8 cellular contexts compared by ENCODE assay signal in genomic region chr2:85889648-85890281, GRCh38. TPM values are rescaled to one million over a fixed set of nuclear protein-coding genes. Genes with fewer than 3 reads are reported as not detected.
DNase-seq lines count a peak whose midpoint lies in the region; ATAC-seq and TF ChIP-seq lines count a peak whose summit lies in the region.

No MANE protein-coding gene starts in this region.

- H4K5ac ChIP-seq in H9 (ENCODE audit: insufficient read length, low read depth, low read length), result no peak overlapping the region

- H2BK5ac ChIP-seq in H9 (ENCODE audit: insufficient read length, low read length), result no peak overlapping the region

- H3K9me3 ChIP-seq in H9 (ENCODE audit: control insufficient read depth, low read depth, low read length) (no peaks in the 10 kb centered on the region), right cardiac atrium (ENCODE audit: control insufficient read depth, low read length) (no peaks in the 10 kb centered on the region)

- no peak overlapping the region for H2BK15ac ChIP-seq in H9 (ENCODE audit: low read depth, low read length)

- no peak overlapping the region for H3K14ac ChIP-seq in H9 (ENCODE audit: insufficient read depth, low read length)

- CTCF ChIA-PET in activated CD4-positive, alpha-beta memory T cell treated with anti-CD3 and anti-CD28 coated beads for 36 hours (lab: Charles Lee), result interaction anchor here (0.6 to 6.7 kb wide), 26 partner anchors 11 to 199 kb away, joined by 3 to 141 read pairs (median 5); partner anchors contain the start of gene ATOH8

- no peaks in the 10 kb centered on the region for H3K9me3 Mint-ChIP-seq in H9
- H3K9me3 Mint-ChIP-seq in activated CD4-positive, alpha-beta memory T cell treated with anti-CD3 and anti-CD28 coated beads for 36 hours, result peaks cover 3% of the 10 kb centered on the region

- H2BK20ac ChIP-seq in H9 (ENCODE audit: low read depth, low read length, poor library complexity, severe bottlenecking), result no peak overlapping the region

- no peak overlapping the region for H3K56ac ChIP-seq in H9 (ENCODE audit: insufficient read length, low read depth, low read length)

- no CpG with 5 or more reads among the region's 20 CpGs for WGBS in H9 (ENCODE audit: extremely low coverage, insufficient read length, low lambda C conversion rate)
- 24% methylated on average over 20 of the region's 20 CpGs for WGBS in right cardiac atrium

- peak overlapping the region; percentile 41 for H2AFZ ChIP-seq in H9 (ENCODE audit: low read length)

- no peaks in the 10 kb centered on the region for H4K20me1 ChIP-seq in H9 (ENCODE audit: control insufficient read depth, insufficient read depth, insufficient read length)

- no peaks in the 10 kb centered on the region for H3K79me2 ChIP-seq in H9 (ENCODE audit: insufficient read depth, low read length)

- H2BK12ac ChIP-seq in H9 (ENCODE audit: insufficient read length, low read depth, low read length), result no peak overlapping the region

- no peak overlapping the region for H3K4ac ChIP-seq in H9 (ENCODE audit: low read depth, low read length)

- intact Hi-C loops in activated CD4-positive, alpha-beta memory T cell treated with anti-CD3 and anti-CD28 coated beads for 36 hours (cut with micrococcal nuclease), result loop anchor here (5.0 kb wide), 2 partner anchors 103 to 137 kb away; partner anchors contain the start of gene ATOH8
- intact Hi-C loops in right cardiac atrium (cut with DNase I), result loop anchor here in 2 of 4 donors (2.0 to 10.0 kb wide), 4 partner anchors 62 to 189 kb away; no protein-coding TSS in a partner anchor

- no peak overlapping the region for H4K8ac ChIP-seq in H9 (replicated peaks; ENCODE audit: insufficient read length, low read depth, low read length)

- no peak for TF ChIP-seq CTCF in H9 (conservative IDR thresholded peaks at IDR 0.05)

- no peaks in the 10 kb centered on the region for H3K36me3 Mint-ChIP-seq in H9 (ENCODE audit: insufficient read depth in 1 of 3, low read depth in 3 of 3)
- no peaks in the 10 kb centered on the region for H3K36me3 Mint-ChIP-seq in activated CD4-positive, alpha-beta memory T cell treated with anti-CD3 and anti-CD28 coated beads for 36 hours

- peaks cover 24 to 27% of the 10 kb centered on the region in 2 experiments for H3K4me1 Mint-ChIP-seq in H9
- peaks cover 52% of the 10 kb centered on the region for H3K4me1 Mint-ChIP-seq in activated CD4-positive, alpha-beta memory T cell treated with anti-CD3 and anti-CD28 coated beads for 36 hours (ENCODE audit: low read depth)

- no peak overlapping the region for H3K9ac ChIP-seq in H9 (ENCODE audit: extremely low read depth, insufficient read length, low read length)

- peaks cover 13% of the 10 kb centered on the region for H3K23me2 ChIP-seq in H9 (ENCODE audit: insufficient read length, low read depth, low read length, poor library complexity, severe bottlenecking)

- no peak overlapping the region for H2AK5ac ChIP-seq in H9 (ENCODE audit: insufficient read length, low read length)

- H3K4me3 Mint-ChIP-seq in H9, result peak overlapping the region; percentile 77 to 93
- H3K4me3 Mint-ChIP-seq in activated CD4-positive, alpha-beta memory T cell treated with anti-CD3 and anti-CD28 coated beads for 36 hours, result peak overlapping the region; percentile 90

- peak overlapping the region; percentile 84 for H3K4me3 ChIP-seq in right cardiac atrium (ENCODE audit: low read length)
- peak overlapping the region; percentile 62 for H3K4me3 ChIP-seq in skeletal muscle cell (ENCODE audit: low read depth, low read length)

- no peak for ATAC-seq in right cardiac atrium

- H3K27me3 Mint-ChIP-seq in H9 (ENCODE audit: low read depth), result peaks cover 42% of the 10 kb centered on the region
- H3K27me3 Mint-ChIP-seq in activated CD4-positive, alpha-beta memory T cell treated with anti-CD3 and anti-CD28 coated beads for 36 hours, result no peaks in the 10 kb centered on the region

- no peak overlapping the region for H3K27ac ChIP-seq in H9 (ENCODE audit: insufficient read length, low read depth, low read length)
- H3K27ac ChIP-seq in right cardiac atrium (ENCODE audit: low read length), result peak overlapping the region; percentile 76

- H3K79me1 ChIP-seq in H9 (ENCODE audit: insufficient read depth, low read depth, low read length, poor library complexity, severe bottlenecking), result no peaks in the 10 kb centered on the region

- H3K23ac ChIP-seq in H9 (ENCODE audit: insufficient read length, low read depth, low read length), result no peak overlapping the region

- H3T11ph ChIP-seq in H9 (ENCODE audit: low read length), result no peak overlapping the region

- no peak overlapping the region for H2BK120ac ChIP-seq in H9 (ENCODE audit: low read depth, low read length, poor library complexity, severe bottlenecking)

- H3K27ac Mint-ChIP-seq in H9, result no peak overlapping the region
- peak overlapping the region; percentile 78 for H3K27ac Mint-ChIP-seq in activated CD4-positive, alpha-beta memory T cell treated with anti-CD3 and anti-CD28 coated beads for 36 hours

- POLR2A ChIA-PET in activated CD4-positive, alpha-beta memory T cell treated with anti-CD3 and anti-CD28 coated beads for 36 hours (lab: Charles Lee), result interaction anchor here (0.7 to 2.5 kb wide), 4 partner anchors 12 to 216 kb away, joined by 3 to 16 read pairs (median 4); partner anchors contain the start of genes POLR1A and PTCD3

- H3K4me1 ChIP-seq in H9 (ENCODE audit: insufficient read depth, low read length) (no peaks in the 10 kb centered on the region), right cardiac atrium (ENCODE audit: control insufficient read depth, insufficient read depth, low read length) (peaks cover 4% of the 10 kb centered on the region)

- DNase-seq in H9 (no peak), right cardiac atrium (peak in 2 of 3 donors; percentile 39 to 72), skeletal muscle cell (ENCODE audit: low read depth) (no peak), SKM-1 treated with dmso at 0.1 percent for 144 hours (lab: John Stamatoyannopoulos, UW; ENCODE audit: unreplicated experiment) (no peak), AG08395 (ENCODE audit: low spot score) (no peak), occipital lobe (lab: John Stamatoyannopoulos, UW) (no peak)
- no peak for DNase-seq in activated CD4-positive, alpha-beta memory T cell treated with anti-CD3 and anti-CD28 coated beads for 36 hours
- DNase-seq in activated naive CD4-positive, alpha-beta T cell (lab: John Stamatoyannopoulos, UW), result no peak

- H4K91ac ChIP-seq in H9 (ENCODE audit: insufficient read length, low read depth, low read length), result no peak overlapping the region

- H3K27me3 ChIP-seq in H9 (ENCODE audit: insufficient read depth, low read length), result peaks cover 3% of the 10 kb centered on the region; the same call in 1 of the 2 replicates
- H3K27me3 ChIP-seq in right cardiac atrium (ENCODE audit: control insufficient read depth, insufficient read depth), result no peaks in the 10 kb centered on the region

- peak overlapping the region; percentile 82 for H3K4me2 ChIP-seq in H9 (ENCODE audit: insufficient read depth, insufficient read length, low read length)

- no peak overlapping the region for H3K18ac ChIP-seq in H9 (ENCODE audit: insufficient read length, low read depth, low read length)

RNA-seq across cellular contexts. Expression of gene ST3GAL5, which starts 1.0 kb away (rescaled TPM):
- total RNA-seq in H9 (2021), result 3.3 and 3.9 TPM in 2 replicates
- total RNA-seq in activated CD4-positive, alpha-beta memory T cell treated with anti-CD3 and anti-CD28 coated beads for 36 hours, result 10 to 100 TPM in 1 of 2 experiments, 1 to 10 TPM in 1; 9.6 to 11.5 TPM
- 10 to 100 TPM in 2 of 4 donors, 1 to 10 TPM in 2; 8.7 to 14.0 (median 9.7) TPM for total RNA-seq in right cardiac atrium
- 5.4 TPM for polyA plus RNA-seq in right cardiac atrium
- total RNA-seq in occipital lobe, result 26.5 TPM

Comparison
In these comparisons a context has a peak if more than half of its experiments do, and no peak if none do; other contexts are left out.
1. DNase-seq: peak in right cardiac atrium (2 of 3); none in H9 (single experiment), activated CD4-positive, alpha-beta memory T cell treated with anti-CD3 and anti-CD28 coated beads for 36 hours (single experiment), skeletal muscle cell (single experiment), SKM-1 treated with dmso at 0.1 percent for 144 hours (single experiment), AG08395 (single experiment), occipital lobe (single experiment) and activated naive CD4-positive, alpha-beta T cell (0 of 4).